ENCODE assay signal across 1 cellular context in genomic region chr2:128503358-128504241, GRCh38.
TF ChIP-seq lines count a peak whose summit lies in the region.

No MANE protein-coding gene starts in this region.

TF ChIP-seq in IMR-90, 13 proteins besides CTCF, POLR2A, EP300 and RAD21:
- TF ChIP-seq RFX5 (IDR thresholded peaks at IDR 0.05; ENCODE audit: low read depth, low read length) (no peak), MXI1 (IDR thresholded peaks at IDR 0.05; ENCODE audit: borderline replicate concordance, low read depth, low read length) (no peak), ELK1 (IDR thresholded peaks at IDR 0.05; ENCODE audit: borderline replicate concordance, low read depth, low read length) (no peak), CHD1 (IDR thresholded peaks at IDR 0.05; ENCODE audit: low read depth, low read length) (no peak), NFE2L2 (IDR thresholded peaks at IDR 0.05; ENCODE audit: low read depth, low read length) (no peak), SMC3 (IDR thresholded peaks at IDR 0.05; ENCODE audit: low read depth, low read length) (no peak), RCOR1 (IDR thresholded peaks at IDR 0.05; ENCODE audit: insufficient replicate concordance, low read length) (no peak), MAZ (IDR thresholded peaks at IDR 0.05; ENCODE audit: borderline replicate concordance, low read depth, low read length) (no peak), MAFK (IDR thresholded peaks at IDR 0.05; ENCODE audit: low read depth, low read length) (no peak), BHLHE40 (IDR thresholded peaks at IDR 0.05; ENCODE audit: low read depth, low read length) (no peak)
TF ChIP-seq in IMR-90: peak in this region for 0.
